8 cellular contexts compared by ENCODE assay signal in genomic region chr22:26172389-26172990, GRCh38.
DNase-seq lines count a peak whose midpoint lies in the region; ATAC-seq and TF ChIP-seq lines count a peak whose summit lies in the region.

No MANE protein-coding gene starts in this region.

- no peak overlapping the region for H3K4me3 ChIP-seq in WERI-Rb-1 (ENCODE audit: low read depth, low read length)

- peak; percentile 32 for DNase-seq in ACHN
- peak; percentile 60 for DNase-seq in GM03348 (ENCODE audit: low spot score)
- DNase-seq in NCI-H1930 (lab: John Stamatoyannopoulos, UW): peak; percentile 41 to 59
- peak; percentile 77 for DNase-seq in WERI-Rb-1
- DNase-seq in glomerular visceral epithelial cell (ENCODE audit: extremely low spot score): peak; percentile 12
- peak; percentile 13 for DNase-seq in stimulated activated CD4-positive, alpha-beta T cell treated with anti-CD3 and anti-CD28 coated beads, Interleukin-12 subunit alpha, Interleukin-12 subunit beta, amount 100 ng/mL, for 4 hours

- ATAC-seq in GM19395 (IDR thresholded peaks at IDR 0.05; ENCODE audit: unreplicated experiment) (no peak), GM19023 (IDR thresholded peaks at IDR 0.05; ENCODE audit: unreplicated experiment) (no peak)

- H3K36me3 ChIP-seq in WERI-Rb-1: no peaks in the 10 kb centered on the region

- peak; percentile 71 for TF ChIP-seq CTCF in WERI-Rb-1 (IDR thresholded peaks at IDR 0.05; ENCODE audit: low read depth, low read length)

- no peaks in the 10 kb centered on the region for H3K9me3 ChIP-seq in WERI-Rb-1 (ENCODE audit: severe bottlenecking)

- no peak overlapping the region for H3K27ac ChIP-seq in WERI-Rb-1

- in situ Hi-C loops in ACHN (cut with HindIII; ENCODE audit: low pct_ligation_motif_present, low pct_unique_long_range_greater_than_20kb, low sequenced_read_pairs): no loop called here

- H3K27me3 ChIP-seq in WERI-Rb-1 (ENCODE audit: insufficient read depth, low read depth, severe bottlenecking): peaks cover 8% of the 10 kb centered on the region

Comparison
In these comparisons a context has a peak if more than half of its experiments do, and no peak if none do; other contexts are left out.
1. DNase-seq: peak in every context shown above with its lines; median percentile 77 in WERI-Rb-1; 60 in GM03348; 50 in NCI-H1930; 32 in ACHN; 13 in stimulated activated CD4-positive, alpha-beta T cell treated with anti-CD3 and anti-CD28 coated beads, Interleukin-12 subunit alpha, Interleukin-12 subunit beta, amount 100 ng/mL, for 4 hours; 12 in glomerular visceral epithelial cell.